ENCODE assay signal across 8 cellular contexts in the genomic region with DNA sequence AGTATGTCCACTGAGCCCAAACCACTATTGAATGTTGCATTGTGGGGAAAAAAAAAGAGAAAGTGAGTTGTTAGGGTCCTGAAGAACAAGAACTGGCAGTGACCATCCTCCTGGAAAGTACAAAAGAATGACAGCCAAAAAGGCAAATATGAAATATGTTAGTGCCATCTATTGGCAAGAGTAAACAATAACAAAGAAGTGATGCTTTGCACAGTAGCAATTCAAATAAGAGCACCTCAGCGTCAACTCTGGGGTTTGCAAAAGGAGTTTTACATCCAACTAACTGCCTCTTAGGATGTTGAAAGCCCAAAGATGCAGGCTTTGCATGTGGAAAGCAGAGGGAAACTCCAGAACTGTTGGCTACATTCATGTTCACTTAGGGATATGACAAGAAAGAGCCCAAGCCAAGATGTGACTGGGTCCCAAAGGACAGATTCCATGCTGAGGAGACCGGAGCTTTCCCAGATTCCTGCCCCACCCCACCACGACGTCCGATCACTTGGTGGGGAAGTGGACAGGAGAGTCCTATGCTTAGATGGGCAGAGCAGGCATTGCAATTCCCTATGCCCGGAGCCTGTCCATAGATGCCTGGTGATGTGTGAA.
DNase-seq lines count a peak whose midpoint lies in the region; ATAC-seq and TF ChIP-seq lines count a peak whose summit lies in the region.

No MANE protein-coding gene starts in this region.

- H3K36me3 ChIP-seq in tibial artery: no peaks in the 10 kb centered on the region

- no peak overlapping the region for H3K4me3 ChIP-seq in tibial artery

- CTCF ChIA-PET in RWPE1 (lab: Yijun Ruan, JAX): interaction anchor here (0.5 to 0.8 kb wide), 7 partner anchors 15 to 1639 kb away, joined by 3 to 4 read pairs (median 3); a partner anchor contains a TSS

- H3K27me3 ChIP-seq in tibial artery: peaks cover 0 to 3% of the 10 kb centered on the region in 2 donors

- peak; percentile 67 for ATAC-seq in HG02759 (IDR thresholded peaks at IDR 0.05; ENCODE audit: unreplicated experiment)

- intact Hi-C loops in tibial artery (cut with DNase I; ENCODE audit: low total_unique reads): no loop called here

- H3K27ac ChIP-seq in RWPE1 (no peak overlapping the region), tibial artery (no peak overlapping the region)

- H3K4me1 ChIP-seq in tibial artery: no peaks in the 10 kb centered on the region

- TF ChIP-seq CTCF in RWPE1 (conservative IDR thresholded peaks at IDR 0.05; ENCODE audit: low read depth) (peak; percentile 32), tibial artery (IDR thresholded peaks at IDR 0.05) (peak in 1 of 2 experiments; percentile 14)

- DNase-seq in stimulated activated CD4-positive, alpha-beta T cell treated with anti-CD3 and anti-CD28 coated beads, Interleukin-15, amount 100 ng/mL, for 24 hours: peak; percentile 3
- DNase-seq in stimulated activated CD4-positive, alpha-beta T cell treated with anti-CD3 and anti-CD28 coated beads, Interleukin-12 subunit alpha, Interleukin-12 subunit beta, amount 100 ng/mL, for 4 hours: no peak
- DNase-seq in RWPE1 (ENCODE audit: low spot score) (no peak), germinal center (ENCODE audit: low spot score) (peak; percentile 27), RPMI8226 (no peak), DMS153 (lab: John Stamatoyannopoulos, UW) (no peak), tibial artery (no peak)

- H3K9me3 ChIP-seq in tibial artery: no peaks in the 10 kb centered on the region

- POLR2A ChIA-PET in RWPE1 (lab: Yijun Ruan, JAX; ENCODE audit: low non-redundant PET): no interaction called here

Comparison
In these comparisons a context has a peak if more than half of its experiments do, and no peak if none do; other contexts are left out.
1. DNase-seq: peak in stimulated activated CD4-positive, alpha-beta T cell treated with anti-CD3 and anti-CD28 coated beads, Interleukin-15, amount 100 ng/mL, for 24 hours (single experiment) and germinal center (single experiment); none in stimulated activated CD4-positive, alpha-beta T cell treated with anti-CD3 and anti-CD28 coated beads, Interleukin-12 subunit alpha, Interleukin-12 subunit beta, amount 100 ng/mL, for 4 hours (single experiment), RWPE1 (single experiment), RPMI8226 (single experiment), DMS153 (single experiment) and tibial artery (0 of 2).